18 cellular contexts compared by ENCODE assay signal in the genomic region with DNA sequence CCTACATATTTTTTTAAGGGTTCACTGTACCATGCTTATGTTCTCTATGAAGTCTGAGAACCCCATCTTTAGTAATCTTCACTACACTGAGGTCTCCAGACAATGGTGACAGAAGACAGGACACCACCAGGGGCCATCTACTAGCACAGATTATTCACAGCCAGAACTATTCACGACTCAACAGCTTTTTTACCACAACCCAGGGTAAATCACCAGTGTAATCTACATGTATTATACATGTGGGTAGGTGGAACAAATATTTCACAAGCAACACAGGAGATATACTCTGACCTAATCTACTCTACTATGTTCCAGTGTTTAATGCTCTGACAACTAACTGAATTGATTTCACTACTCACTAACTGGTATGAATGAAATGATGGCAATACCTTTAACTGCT.
A peak's percentile ranks its signal among the peaks of the same experiment; 100 is the strongest.
DNase-seq lines count a peak whose midpoint lies in the region; ATAC-seq and TF ChIP-seq lines count a peak whose summit lies in the region.
"Had no signal": no experiment of that assay in that cellular context is flagged by ENCODE, and none has a peak within 500 bp of the region (broad histone marks: within the 10 kb centered on the region; RNA-seq: fewer than 3 reads in every experiment).

No MANE protein-coding gene starts in this region.

- H3K27ac Mint-ChIP-seq in CD4-positive, alpha-beta T cell = peak overlapping the region; percentile 92
- H3K27ac Mint-ChIP-seq in activated T-helper 2 cell treated with anti-CD3 and anti-CD28 coated beads, Interferon-gamma antibody, Interleukin-2, Interleukin-4, amounts not matched to agents 10 μg/mL and 5 μg/mL and 100 μg/mL, durations not matched to agents 14 hours and 24 hours and 36 hours = peak overlapping the region; percentile 40
- peak overlapping the region; percentile 64 for H3K27ac Mint-ChIP-seq in nephron progenitor cell
- H3K27ac Mint-ChIP-seq in GM23338 = no peak overlapping the region

- peaks cover 82% of the 10 kb centered on the region for H3K36me3 Mint-ChIP-seq in CD4-positive, alpha-beta T cell (ENCODE audit: low read depth)
- peaks cover 87% of the 10 kb centered on the region for H3K36me3 Mint-ChIP-seq in activated T-helper 2 cell treated with anti-CD3 and anti-CD28 coated beads, Interferon-gamma antibody, Interleukin-2, Interleukin-4, amounts not matched to agents 10 μg/mL and 5 μg/mL and 100 μg/mL, durations not matched to agents 14 hours and 24 hours and 36 hours (ENCODE audit: low read depth)
- peaks cover 13% of the 10 kb centered on the region for H3K36me3 Mint-ChIP-seq in nephron progenitor cell (ENCODE audit: low read depth)
- peaks cover 4% of the 10 kb centered on the region; the same call in 1 of the 3 replicates for H3K36me3 Mint-ChIP-seq in GM23338 (ENCODE audit: low read depth)

- peak overlapping the region; percentile 8 for H3K4me3 Mint-ChIP-seq in CD4-positive, alpha-beta T cell
- H3K4me3 Mint-ChIP-seq in activated T-helper 2 cell treated with anti-CD3 and anti-CD28 coated beads, Interferon-gamma antibody, Interleukin-2, Interleukin-4, amounts not matched to agents 10 μg/mL and 5 μg/mL and 100 μg/mL, durations not matched to agents 14 hours and 24 hours and 36 hours (ENCODE audit: low read depth) = no peak overlapping the region
- no peak overlapping the region for H3K4me3 Mint-ChIP-seq in nephron progenitor cell
- H3K4me3 Mint-ChIP-seq in GM23338 = no peak overlapping the region
- H3K4me3 Mint-ChIP-seq: neural crest cell had no signal

- no peaks in the 10 kb centered on the region for H3K9me3 ChIP-seq in CD4-positive, alpha-beta T cell (ENCODE audit: control insufficient read depth, low read length)
- H3K9me3 ChIP-seq: gastroesophageal sphincter, psoas muscle, SJSA1, thyroid gland had no signal

- H3K27me3 ChIP-seq in CD4-positive, alpha-beta T cell (ENCODE audit: control insufficient read depth, insufficient read depth, low read length) = no peaks in the 10 kb centered on the region
- no peaks in the 10 kb centered on the region for H3K27me3 ChIP-seq in GM23338 (ENCODE audit: insufficient read depth)
- H3K27me3 ChIP-seq: gastroesophageal sphincter, SJSA1, thyroid gland had no signal

- no peaks in the 10 kb centered on the region for H3K36me3 ChIP-seq in GM23338 (ENCODE audit: insufficient read depth)
- H3K36me3 ChIP-seq: gastroesophageal sphincter, SJSA1, thyroid gland had no signal

- no peak overlapping the region for H3K4me2 ChIP-seq in GM23338

- no peak overlapping the region for H2AFZ ChIP-seq in GM23338

- peaks cover 5% of the 10 kb centered on the region for H3K4me1 ChIP-seq in GM23338 (ENCODE audit: insufficient read depth)
- H3K4me1 ChIP-seq: gastroesophageal sphincter, psoas muscle had no signal

- POLR2A ChIA-PET in CD4-positive, alpha-beta T cell (lab: Charles Lee) = interaction anchor here (1.1 kb wide), 1 partner anchor 135 kb away, joined by 3 read pairs; no protein-coding TSS in a partner anchor

- no peak overlapping the region for H3K4me3 ChIP-seq in GM23338
- H3K4me3 ChIP-seq: gastroesophageal sphincter, psoas muscle, SJSA1, thyroid gland had no signal

- no peaks in the 10 kb centered on the region for H3K27me3 Mint-ChIP-seq in CD4-positive, alpha-beta T cell
- H3K27me3 Mint-ChIP-seq in activated T-helper 2 cell treated with anti-CD3 and anti-CD28 coated beads, Interferon-gamma antibody, Interleukin-2, Interleukin-4, amounts not matched to agents 10 μg/mL and 5 μg/mL and 100 μg/mL, durations not matched to agents 14 hours and 24 hours and 36 hours (ENCODE audit: low read depth) = no peaks in the 10 kb centered on the region
- H3K27me3 Mint-ChIP-seq in nephron progenitor cell (ENCODE audit: low read depth, poor library complexity) (peaks cover 2% of the 10 kb centered on the region), GM23338 (ENCODE audit: insufficient read depth, low read depth, poor library complexity) (peaks cover 6% of the 10 kb centered on the region)

- CTCF ChIA-PET in CD4-positive, alpha-beta T cell (lab: Charles Lee) = no interaction called here

- TF ChIP-seq CTCF in CD4-positive, alpha-beta T cell (IDR thresholded peaks at IDR 0.05) = no peak
- TF ChIP-seq CTCF in nephron progenitor cell (IDR thresholded peaks at IDR 0.05) = no peak
- TF ChIP-seq CTCF in GM23338 (conservative IDR thresholded peaks at IDR 0.05; ENCODE audit: low read depth in 2 of 2) = no peak

- H3K9me2 ChIP-seq in GM23338 (ENCODE audit: insufficient read depth) = no peaks in the 10 kb centered on the region

- no peaks in the 10 kb centered on the region for H3K79me2 ChIP-seq in GM23338 (replicated peaks; ENCODE audit: insufficient read depth)

- H3K4me1 Mint-ChIP-seq in CD4-positive, alpha-beta T cell (ENCODE audit: low read depth) = peaks cover 83% of the 10 kb centered on the region
- peaks cover 51% of the 10 kb centered on the region for H3K4me1 Mint-ChIP-seq in activated T-helper 2 cell treated with anti-CD3 and anti-CD28 coated beads, Interferon-gamma antibody, Interleukin-2, Interleukin-4, amounts not matched to agents 10 μg/mL and 5 μg/mL and 100 μg/mL, durations not matched to agents 14 hours and 24 hours and 36 hours (ENCODE audit: low read depth)
- peaks cover 52% of the 10 kb centered on the region for H3K4me1 Mint-ChIP-seq in nephron progenitor cell
- H3K4me1 Mint-ChIP-seq in GM23338 = peaks cover 14% of the 10 kb centered on the region

- ATAC-seq in CD4-positive, alpha-beta T cell (ENCODE audit: poor library complexity) = no peak
- ATAC-seq in GM23338 (no peak), HG03439 (IDR thresholded peaks at IDR 0.05; ENCODE audit: unreplicated experiment) (no peak)
- ATAC-seq: esophagus mucosa, gastroesophageal sphincter, left cardiac atrium, psoas muscle had no signal

- H3K9me3 Mint-ChIP-seq in CD4-positive, alpha-beta T cell = no peaks in the 10 kb centered on the region
- H3K9me3 Mint-ChIP-seq in activated T-helper 2 cell treated with anti-CD3 and anti-CD28 coated beads, Interferon-gamma antibody, Interleukin-2, Interleukin-4, amounts not matched to agents 10 μg/mL and 5 μg/mL and 100 μg/mL, durations not matched to agents 14 hours and 24 hours and 36 hours = peaks cover 13% of the 10 kb centered on the region
- H3K9me3 Mint-ChIP-seq in nephron progenitor cell (peaks cover 4% of the 10 kb centered on the region), GM23338 (no peaks in the 10 kb centered on the region)

- H3F3A ChIP-seq in GM23338 (replicated peaks; ENCODE audit: low read depth) = no peaks in the 10 kb centered on the region

- intact Hi-C loops in CD4-positive, alpha-beta T cell (cut with DNase I, micrococcal nuclease) = no loop called here
- intact Hi-C loops in activated T-helper 2 cell treated with anti-CD3 and anti-CD28 coated beads, Interferon-gamma antibody, Interleukin-2, Interleukin-4, amounts not matched to agents 10 μg/mL and 5 μg/mL and 100 μg/mL, durations not matched to agents 14 hours and 24 hours and 36 hours (cut with micrococcal nuclease) = no loop called here

- DNase-seq in CD1c-positive myeloid dendritic cell (ENCODE audit: extremely low spot score) (peak; percentile 25), nephron progenitor cell (no peak), GM23338 (ENCODE audit: low spot score) (no peak), D341Med (ENCODE audit: low spot score) (no peak)
- no peak for DNase-seq in CD4-positive, alpha-beta T cell
- DNase-seq in activated T-helper 2 cell treated with anti-CD3 and anti-CD28 coated beads, Interferon-gamma antibody, Interleukin-2, Interleukin-4, amounts not matched to agents 10 μg/mL and 5 μg/mL and 100 μg/mL, durations not matched to agents 14 hours and 24 hours and 36 hours (ENCODE audit: low spot score) = no peak
- DNase-seq: activated CD4-positive, alpha-beta T cell treated with anti-CD3 and anti-CD28 coated beads for 1 hour; central memory CD4-positive, alpha-beta T cell; left cardiac atrium; NCI-H774; T1000 had no signal

- H4K20me1 ChIP-seq in GM23338 (replicated peaks; ENCODE audit: insufficient read depth) = no peaks in the 10 kb centered on the region

- peak overlapping the region; percentile 9 for H3K27ac ChIP-seq in CD4-positive, alpha-beta T cell (ENCODE audit: low read depth, low read length)
- H3K27ac ChIP-seq in GM23338 (ENCODE audit: low read depth) = no peak overlapping the region
- H3K27ac ChIP-seq: gastroesophageal sphincter, psoas muscle, SJSA1 had no signal

TF ChIP-seq in GM23338, 12 proteins besides CTCF, POLR2A, EP300 and RAD21:
- TF ChIP-seq ZNF114 (CRISPR knock-in tag; IDR thresholded peaks at IDR 0.05) (no peak), JUNB (IDR thresholded peaks at IDR 0.05; ENCODE audit: unreplicated experiment) (no peak)
